9 cellular contexts compared by ENCODE assay signal in genomic region chr4:38488891-38489861, GRCh38.
A peak's percentile ranks its signal among the peaks of the same experiment; 100 is the strongest.
DNase-seq lines count a peak whose midpoint lies in the region; ATAC-seq and TF ChIP-seq lines count a peak whose summit lies in the region.
"Had no signal": no experiment of that assay in that cellular context is flagged by ENCODE, and none has a peak within 500 bp of the region (broad histone marks: within the 10 kb centered on the region; RNA-seq: fewer than 3 reads in every experiment).

No MANE protein-coding gene starts in this region.

- H2BK120ac ChIP-seq in mesendoderm (ENCODE audit: low read depth, low read length): no peak overlapping the region

- DNase-seq in natural killer cell treated with Interleukin-12 subunit alpha and Interleukin-12 subunit beta and Interleukin-15 and Interleukin-18, amount 100 ng/mL, for 72 hours (ENCODE audit: low spot score): no peak
- DNase-seq in natural killer cell (no peak), mesendoderm (peak; percentile 68), NCI-H2107 treated with DMSO at 0.1 percent for 48 hours (lab: John Stamatoyannopoulos, UW; ENCODE audit: unreplicated experiment) (no peak), esophagus squamous epithelium (lab: John Stamatoyannopoulos, UW) (no peak), left lobe of liver (ENCODE audit: low spot score) (no peak), NCI-H748 treated with DMSO at 0.1 percent for 48 hours (lab: John Stamatoyannopoulos, UW) (no peak)

- no peak for ATAC-seq in natural killer cell treated with Interleukin-12 subunit alpha and Interleukin-12 subunit beta and Interleukin-15 and Interleukin-18, amount 100 ng/mL, for 72 hours
- no peak for ATAC-seq in natural killer cell
- ATAC-seq in left lobe of liver: no peak

- WGBS in mesendoderm (ENCODE audit: extremely low coverage, insufficient coverage, low lambda C conversion rate): no CpG with 5 or more reads among the region's 10 CpGs
- 74 to 75% methylated on average over 10 of the region's 10 CpGs for WGBS in esophagus squamous epithelium, 2 donors

- H3K27ac Mint-ChIP-seq in natural killer cell treated with Interleukin-12 subunit alpha and Interleukin-12 subunit beta and Interleukin-15 and Interleukin-18, amount 100 ng/mL, for 72 hours: peak overlapping the region; percentile 61 to 77
- H3K27ac Mint-ChIP-seq in natural killer cell: no peak overlapping the region
- peak overlapping the region; percentile 77 for H3K27ac Mint-ChIP-seq in dendritic cell treated with granulocyte-macrophage colony-stimulating factor and Interleukin-4, amounts not matched to agents 40 ng/mL and 50 ng/mL, for 4 days

- H2BK5ac ChIP-seq in mesendoderm (ENCODE audit: low read length): no peak overlapping the region

- no peaks in the 10 kb centered on the region for H3K79me1 ChIP-seq in mesendoderm (ENCODE audit: low read length)

- no peaks in the 10 kb centered on the region for H3K36me3 Mint-ChIP-seq in natural killer cell treated with Interleukin-12 subunit alpha and Interleukin-12 subunit beta and Interleukin-15 and Interleukin-18, amount 100 ng/mL, for 72 hours
- no peaks in the 10 kb centered on the region for H3K36me3 Mint-ChIP-seq in natural killer cell
- H3K36me3 Mint-ChIP-seq in dendritic cell treated with granulocyte-macrophage colony-stimulating factor and Interleukin-4, amounts not matched to agents 40 ng/mL and 50 ng/mL, for 4 days (ENCODE audit: low read depth): no peaks in the 10 kb centered on the region

- no peak overlapping the region for H3K9ac ChIP-seq in mesendoderm (ENCODE audit: low read length)

- H3K79me2 ChIP-seq in mesendoderm (ENCODE audit: control insufficient read depth, insufficient read depth, low read length): no peaks in the 10 kb centered on the region

- H3K4me3 ChIP-seq in mesendoderm (ENCODE audit: low read length) (no peak overlapping the region), esophagus squamous epithelium (no peak overlapping the region)
- H3K4me3 ChIP-seq: sigmoid colon had no signal

- intact Hi-C loops in natural killer cell (cut with micrococcal nuclease): no loop called here
- intact Hi-C loops in dendritic cell treated with granulocyte-macrophage colony-stimulating factor and Interleukin-4, amounts not matched to agents 40 ng/mL and 50 ng/mL, for 4 days (cut with micrococcal nuclease): no loop called here
- intact Hi-C loops in esophagus squamous epithelium (cut with DNase I): no loop called here

- H3K27me3 Mint-ChIP-seq in natural killer cell treated with Interleukin-12 subunit alpha and Interleukin-12 subunit beta and Interleukin-15 and Interleukin-18, amount 100 ng/mL, for 72 hours: no peaks in the 10 kb centered on the region
- H3K27me3 Mint-ChIP-seq in natural killer cell (ENCODE audit: low read depth in 2 of 2): no peaks in the 10 kb centered on the region
- H3K27me3 Mint-ChIP-seq in dendritic cell treated with granulocyte-macrophage colony-stimulating factor and Interleukin-4, amounts not matched to agents 40 ng/mL and 50 ng/mL, for 4 days: peaks cover 9% of the 10 kb centered on the region

- no peaks in the 10 kb centered on the region for H3K27me3 ChIP-seq in mesendoderm (ENCODE audit: insufficient read depth, low read length, poor library complexity)
- H3K27me3 ChIP-seq in esophagus squamous epithelium: no peaks in the 10 kb centered on the region
- H3K27me3 ChIP-seq: sigmoid colon had no signal

- H4K5ac ChIP-seq in mesendoderm (ENCODE audit: low read length): no peak overlapping the region

- no peaks in the 10 kb centered on the region for H3K9me3 ChIP-seq in esophagus squamous epithelium
- H3K9me3 ChIP-seq: sigmoid colon had no signal

- H2AK5ac ChIP-seq in mesendoderm (ENCODE audit: low read length): no peak overlapping the region

- H3K36me3 ChIP-seq in mesendoderm (ENCODE audit: control insufficient read depth, insufficient read depth, low read length) (no peaks in the 10 kb centered on the region), esophagus squamous epithelium (no peaks in the 10 kb centered on the region)
- H3K36me3 ChIP-seq: sigmoid colon had no signal

- no peak overlapping the region for H3K4me2 ChIP-seq in mesendoderm (ENCODE audit: low read length)

- H3K4me1 ChIP-seq in mesendoderm (ENCODE audit: control insufficient read depth, low read depth, low read length) (peaks cover 6% of the 10 kb centered on the region), esophagus squamous epithelium (peaks cover 0 to 9% (median 6%) of the 10 kb centered on the region in 3 donors)

- no peak for TF ChIP-seq CTCF in natural killer cell (IDR thresholded peaks at IDR 0.05)
- no peak for TF ChIP-seq CTCF in esophagus squamous epithelium (IDR thresholded peaks at IDR 0.05)

- no peak overlapping the region for H3K4me3 Mint-ChIP-seq in natural killer cell treated with Interleukin-12 subunit alpha and Interleukin-12 subunit beta and Interleukin-15 and Interleukin-18, amount 100 ng/mL, for 72 hours
- H3K4me3 Mint-ChIP-seq in natural killer cell: no peak overlapping the region
- H3K4me3 Mint-ChIP-seq in dendritic cell treated with granulocyte-macrophage colony-stimulating factor and Interleukin-4, amounts not matched to agents 40 ng/mL and 50 ng/mL, for 4 days: no peak overlapping the region

- no peak overlapping the region for H3K18ac ChIP-seq in mesendoderm (ENCODE audit: low read length)

- peak overlapping the region; percentile 9 for H3K56ac ChIP-seq in mesendoderm (ENCODE audit: low read length)

- H3K4ac ChIP-seq in mesendoderm (ENCODE audit: low read depth, low read length): no peak overlapping the region

- H3K9me3 Mint-ChIP-seq in natural killer cell treated with Interleukin-12 subunit alpha and Interleukin-12 subunit beta and Interleukin-15 and Interleukin-18, amount 100 ng/mL, for 72 hours: no peaks in the 10 kb centered on the region
- no peaks in the 10 kb centered on the region for H3K9me3 Mint-ChIP-seq in natural killer cell
- no peaks in the 10 kb centered on the region for H3K9me3 Mint-ChIP-seq in dendritic cell treated with granulocyte-macrophage colony-stimulating factor and Interleukin-4, amounts not matched to agents 40 ng/mL and 50 ng/mL, for 4 days

- no peak overlapping the region for H4K8ac ChIP-seq in mesendoderm (ENCODE audit: low read depth, low read length)

- H3K4me1 Mint-ChIP-seq in natural killer cell treated with Interleukin-12 subunit alpha and Interleukin-12 subunit beta and Interleukin-15 and Interleukin-18, amount 100 ng/mL, for 72 hours (ENCODE audit: low read depth in 2 of 2): peaks cover 11 to 30% of the 10 kb centered on the region in 2 donors
- H3K4me1 Mint-ChIP-seq in natural killer cell: peaks cover 12 to 15% of the 10 kb centered on the region in 2 donors
- peaks cover 16% of the 10 kb centered on the region for H3K4me1 Mint-ChIP-seq in dendritic cell treated with granulocyte-macrophage colony-stimulating factor and Interleukin-4, amounts not matched to agents 40 ng/mL and 50 ng/mL, for 4 days (ENCODE audit: low read depth)

- no peak for TF ChIP-seq POLR2A in esophagus squamous epithelium (IDR thresholded peaks at IDR 0.05)

- H2BK15ac ChIP-seq in mesendoderm (replicated peaks; ENCODE audit: low read depth): no peak overlapping the region

- H3K27ac ChIP-seq in mesendoderm (ENCODE audit: low read depth, low read length) (peak overlapping the region; percentile 48), esophagus squamous epithelium (no peak overlapping the region)

- H3K23ac ChIP-seq in mesendoderm (ENCODE audit: low read length): no peak overlapping the region

Comparison
In these comparisons a context has a peak if more than half of its experiments do, and no peak if none do; other contexts are left out.
1. H3K27ac Mint-ChIP-seq: peak in natural killer cell treated with Interleukin-12 subunit alpha and Interleukin-12 subunit beta and Interleukin-15 and Interleukin-18, amount 100 ng/mL, for 72 hours (2 of 2) and dendritic cell treated with granulocyte-macrophage colony-stimulating factor and Interleukin-4, amounts not matched to agents 40 ng/mL and 50 ng/mL, for 4 days (single experiment); none in natural killer cell (0 of 2).